In the genomic region with DNA sequence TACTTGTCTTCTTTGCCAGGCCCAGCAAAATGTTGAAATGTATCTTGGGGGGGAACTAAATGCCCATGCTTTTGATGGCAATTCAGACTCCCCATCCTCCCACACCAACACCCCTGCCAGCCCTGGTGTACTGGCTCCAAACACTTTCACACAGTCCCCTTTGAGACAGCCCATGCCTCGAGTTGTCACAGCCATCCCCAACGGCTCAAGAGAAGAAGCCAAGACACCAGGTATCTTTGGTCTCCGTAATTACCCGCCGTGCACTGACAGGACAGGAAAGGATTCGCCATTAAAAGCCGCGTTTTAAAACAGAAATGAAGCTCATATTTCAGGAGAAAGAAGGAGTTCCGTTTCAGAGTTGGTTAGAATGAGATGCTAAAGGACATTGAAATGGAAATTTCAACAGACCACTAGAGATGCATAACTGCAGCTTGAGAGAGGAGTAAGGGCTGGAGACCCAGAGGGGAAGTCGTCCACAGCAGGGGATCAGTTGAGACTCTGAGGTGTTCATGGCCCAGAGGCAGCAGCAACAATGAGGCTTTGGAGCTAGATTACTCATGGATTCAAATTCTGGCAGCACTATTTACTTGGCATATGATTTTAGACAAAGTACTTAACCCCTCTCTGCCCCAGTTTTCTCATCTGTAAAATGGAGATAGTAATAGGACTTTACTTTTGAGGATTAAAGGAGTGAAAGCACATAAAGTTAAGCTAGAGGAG, we compare ENCODE assay signal across 37 cellular contexts.
DNase-seq lines count a peak whose midpoint lies in the region; ATAC-seq, FAIRE-seq and TF ChIP-seq lines count a peak whose summit lies in the region.
"Had no signal": no experiment of that assay in that cellular context is flagged by ENCODE, and none has a peak within 500 bp of the region (broad histone marks: within the 10 kb centered on the region; RNA-seq: fewer than 3 reads in every experiment).

No MANE protein-coding gene starts in this region.

- H2AK5ac ChIP-seq in mesendoderm (ENCODE audit: low read length): no peak overlapping the region

- no peaks in the 10 kb centered on the region for H3K27me3 ChIP-seq in mammary epithelial cell (ENCODE audit: insufficient read depth, low read length)
- H3K27me3 ChIP-seq in K562 (ENCODE audit: control insufficient read depth in 2 of 2, insufficient read depth in 2 of 2, low read length in 2 of 2): peaks cover 5 to 7% of the 10 kb centered on the region in 2 experiments; a peak in 2 of 5 replicates
- H3K27me3 ChIP-seq in mesendoderm (ENCODE audit: insufficient read depth, low read length, poor library complexity): no peaks in the 10 kb centered on the region
- no peaks in the 10 kb centered on the region for H3K27me3 ChIP-seq in GM23248 (replicated peaks; ENCODE audit: insufficient read depth)
- no peaks in the 10 kb centered on the region for H3K27me3 ChIP-seq in BE2C
- H3K27me3 ChIP-seq: hepatocyte, pancreas, upper lobe of right lung had no signal

- H4K8ac ChIP-seq in mesendoderm (ENCODE audit: low read depth, low read length): no peak overlapping the region

- H3K27me3 Mint-ChIP-seq in MCF 10A (ENCODE audit: insufficient read depth, unreplicated experiment): no peaks in the 10 kb centered on the region

- intact Hi-C loops in mammary epithelial cell (cut with micrococcal nuclease): no loop called here
- intact Hi-C loops in MCF 10A (cut with micrococcal nuclease): no loop called here
- intact Hi-C loops in K562 (cut with micrococcal nuclease): no loop called here

- H3K4me1 Mint-ChIP-seq in MCF 10A (ENCODE audit: insufficient read depth, unreplicated experiment): peaks cover 11% of the 10 kb centered on the region
- H3K4me1 Mint-ChIP-seq: activated naive CD4-positive, alpha-beta T cell treated with anti-CD3 and anti-CD28 coated beads, Interleukin-2, amount 50 U/mL, for 24 hours; activated T-helper 17 cell treated with anti-CD3 and anti-CD28 coated beads, Interleukin-2, amount 50 U/mL, for 72 hours; stimulated activated effector memory CD8-positive, alpha-beta T cell treated with anti-CD3 and anti-CD28 coated beads, Interleukin-12 subunit alpha, Interleukin-12 subunit beta, amount 100 ng/mL, for 72 hours had no signal

- no peak overlapping the region for H3K9ac ChIP-seq in mammary epithelial cell (ENCODE audit: insufficient read depth, low read length)
- no peak overlapping the region for H3K9ac ChIP-seq in K562 (ENCODE audit: insufficient read depth in 1 of 2, low read depth in 2 of 2, low read length in 2 of 2)
- no peak overlapping the region for H3K9ac ChIP-seq in mesendoderm (ENCODE audit: low read length)
- H3K9ac ChIP-seq in GM23248: no peak overlapping the region

- H3K36me3 ChIP-seq in mammary epithelial cell (ENCODE audit: insufficient read depth, low read length) (no peaks in the 10 kb centered on the region), K562 (ENCODE audit: control insufficient read depth, insufficient read depth, low read length) (no peaks in the 10 kb centered on the region), mesendoderm (ENCODE audit: control insufficient read depth, insufficient read depth, low read length) (no peaks in the 10 kb centered on the region), GM23248 (ENCODE audit: low read depth) (no peaks in the 10 kb centered on the region), BE2C (no peaks in the 10 kb centered on the region)
- H3K36me3 ChIP-seq: pancreas, upper lobe of right lung had no signal

- H3K4ac ChIP-seq in mesendoderm (ENCODE audit: low read depth, low read length): peak overlapping the region; percentile 41

- peak overlapping the region; percentile 37 for H2BK5ac ChIP-seq in mesendoderm (ENCODE audit: low read length)

- no peaks in the 10 kb centered on the region for H3K9me3 Mint-ChIP-seq in MCF 10A (ENCODE audit: unreplicated experiment)
- H3K9me3 Mint-ChIP-seq: activated CD4-positive, alpha-beta memory T cell treated with anti-CD3 and anti-CD28 coated beads for 36 hours; activated naive CD4-positive, alpha-beta T cell treated with anti-CD3 and anti-CD28 coated beads, Interleukin-2, amount 50 U/mL, for 24 hours; activated T-helper 17 cell treated with anti-CD3 and anti-CD28 coated beads, Interleukin-2, amount 50 U/mL, for 72 hours; CD14-positive monocyte; natural killer cell treated with Interleukin-12 subunit alpha and Interleukin-12 subunit beta and Interleukin-15 and Interleukin-18, amount 100 ng/mL, for 72 hours had no signal

- no peaks in the 10 kb centered on the region for H4K20me1 ChIP-seq in mammary epithelial cell (ENCODE audit: insufficient read depth, low read length)
- H4K20me1 ChIP-seq in K562 (replicated peaks; ENCODE audit: control insufficient read depth, insufficient read depth, low read length): no peaks in the 10 kb centered on the region
- H4K20me1 ChIP-seq in GM23248 (ENCODE audit: insufficient read depth): no peaks in the 10 kb centered on the region

- H3K4me3 Mint-ChIP-seq in MCF 10A (ENCODE audit: unreplicated experiment): no peak overlapping the region
- H3K4me3 Mint-ChIP-seq: activated CD4-positive, alpha-beta memory T cell treated with anti-CD3 and anti-CD28 coated beads for 36 hours; activated naive CD4-positive, alpha-beta T cell treated with anti-CD3 and anti-CD28 coated beads, Interleukin-2, amount 50 U/mL, for 24 hours; activated T-helper 17 cell treated with anti-CD3 and anti-CD28 coated beads, Interleukin-2, amount 50 U/mL, for 72 hours; natural killer cell treated with Interleukin-12 subunit alpha and Interleukin-12 subunit beta and Interleukin-15 and Interleukin-18, amount 100 ng/mL, for 72 hours; stimulated activated effector memory CD8-positive, alpha-beta T cell treated with anti-CD3 and anti-CD28 coated beads, Interleukin-12 subunit alpha, Interleukin-12 subunit beta, amount 100 ng/mL, for 72 hours had no signal

- no peaks in the 10 kb centered on the region for H3F3A ChIP-seq in GM23248 (ENCODE audit: insufficient read depth)

- dilution Hi-C loops in mammary epithelial cell (cut with HindIII; ENCODE audit: low sequenced_read_pairs): no loop called here

- H3K9me1 ChIP-seq in K562 (ENCODE audit: control insufficient read depth, insufficient read depth, low read length): no peaks in the 10 kb centered on the region

- TF ChIP-seq CTCF in mammary epithelial cell (conservative IDR thresholded peaks at IDR 0.05 in 1 of 2, IDR thresholded peaks at IDR 0.05 in 1 of 2; ENCODE audit: extremely low read depth in 1 of 2, insufficient read depth in 1 of 2, low read depth in 1 of 2, low read length in 2 of 2): no peak
- TF ChIP-seq CTCF in MCF 10A (IDR thresholded peaks at IDR 0.05; ENCODE audit: unreplicated experiment): no peak
- TF ChIP-seq CTCF in K562 (IDR thresholded peaks at IDR 0.05 in 2 of 3, conservative IDR thresholded peaks at IDR 0.05 in 1 of 3; ENCODE audit: insufficient read depth in 2 of 3, low read depth in 1 of 3, low read length in 3 of 3): no peak
- no peak for TF ChIP-seq CTCF in BE2C (IDR thresholded peaks at IDR 0.05; ENCODE audit: low read depth, low read length)

- FAIRE-seq in K562 (lab: Jason Lieb, UNC): no peak
- FAIRE-seq: bronchial epithelial cell, GM12891, keratinocyte, pancreas, TTC549 had no signal

- TF ChIP-seq POLR2A in K562 (conservative IDR thresholded peaks at IDR 0.05): no peak

- H3K36me3 Mint-ChIP-seq in MCF 10A (ENCODE audit: insufficient read depth, unreplicated experiment): no peaks in the 10 kb centered on the region
- H3K36me3 Mint-ChIP-seq: activated CD4-positive, alpha-beta memory T cell treated with anti-CD3 and anti-CD28 coated beads for 36 hours; activated naive CD4-positive, alpha-beta T cell treated with anti-CD3 and anti-CD28 coated beads, Interleukin-2, amount 50 U/mL, for 24 hours; CD14-positive monocyte; natural killer cell treated with Interleukin-12 subunit alpha and Interleukin-12 subunit beta and Interleukin-15 and Interleukin-18, amount 100 ng/mL, for 72 hours; stimulated activated effector memory CD8-positive, alpha-beta T cell treated with anti-CD3 and anti-CD28 coated beads, Interleukin-12 subunit alpha, Interleukin-12 subunit beta, amount 100 ng/mL, for 72 hours had no signal

- in situ Hi-C loops in mammary epithelial cell (cut with MboI; ENCODE audit: low sequenced_read_pairs in 2 of 2) (no loop called here), K562 (cut with MboI) (no loop called here), GM23248 (cut with MboI) (no loop called here)

- 96% methylated on average over 9 of the region's 10 CpGs for WGBS in mammary epithelial cell (ENCODE audit: low coverage, missing lambda C conversion rate)
- WGBS in K562 (ENCODE audit: insufficient coverage, low coverage, missing lambda C conversion rate): 20% methylated on average over 10 of the region's 10 CpGs
- no CpG with 5 or more reads among the region's 10 CpGs for WGBS in mesendoderm (ENCODE audit: extremely low coverage, insufficient coverage, low lambda C conversion rate)
- WGBS in GM23248 (ENCODE audit: low coverage in 1 of 2, low lambda C conversion rate in 2 of 2, missing lambda C conversion rate in 2 of 2), 2 experiments: 47 to 48% methylated on average over 10 of the region's 10 CpGs

- TF ChIP-seq EP300 in K562 (IDR thresholded peaks at IDR 0.05; ENCODE audit: low read length): no peak

- BruUV-seq in mammary epithelial cell (replicated peaks; lab: Mats Ljungman, UMichigan) (no TSS peak), MCF 10A (replicated peaks; lab: Mats Ljungman, UMichigan) (no TSS peak), K562 (replicated peaks; lab: Mats Ljungman, UMichigan) (no TSS peak)

- peak; percentile 20; the same call in 1 of the 3 replicates for ATAC-seq in K562
- ATAC-seq: activated T-helper 17 cell treated with anti-CD3 and anti-CD28 coated beads, Interleukin-2, amount 50 U/mL, for 72 hours; left ventricle myocardium superior; mucosa of descending colon; natural killer cell treated with Interleukin-12 subunit alpha and Interleukin-12 subunit beta and Interleukin-15 and Interleukin-18, amount 100 ng/mL, for 72 hours; right cardiac atrium; stimulated activated effector memory CD8-positive, alpha-beta T cell treated with anti-CD3 and anti-CD28 coated beads, Interleukin-12 subunit alpha, Interleukin-12 subunit beta, amount 100 ng/mL, for 72 hours; upper lobe of right lung had no signal

- no peak for TF ChIP-seq RAD21 in K562 (CRISPR knock-in tag; conservative IDR thresholded peaks at IDR 0.05 in 1 of 2, IDR thresholded peaks at IDR 0.05 in 1 of 2)

- H3K27ac ChIP-seq in mammary epithelial cell (ENCODE audit: insufficient read depth, low read depth, low read length): peak overlapping the region; percentile 35
- no peak overlapping the region for H3K27ac ChIP-seq in K562 (ENCODE audit: extremely low read depth, low read depth, low read length)
- peak overlapping the region; percentile 85 for H3K27ac ChIP-seq in mesendoderm (ENCODE audit: low read depth, low read length)
- H3K27ac ChIP-seq in GM23248: no peak overlapping the region
- H3K27ac ChIP-seq: 22Rv1, hepatocyte, pancreas, upper lobe of right lung had no signal

- H3K4me2 ChIP-seq in mammary epithelial cell (ENCODE audit: insufficient read depth, low read depth, low read length) (no peak overlapping the region), K562 (ENCODE audit: insufficient read depth, low read length) (no peak overlapping the region), mesendoderm (ENCODE audit: low read length) (no peak overlapping the region), GM23248 (ENCODE audit: unreplicated experiment) (no peak overlapping the region)
- H3K4me2 ChIP-seq: hepatocyte had no signal

- H3K4me1 ChIP-seq in mammary epithelial cell (ENCODE audit: insufficient read depth, low read length) (peaks cover 25% of the 10 kb centered on the region), K562 (replicated peaks in 1 of 2; ENCODE audit: control insufficient read depth in 2 of 2, insufficient read depth in 2 of 2, low read length in 2 of 2) (peaks cover 0 to 13% of the 10 kb centered on the region in 2 experiments; a peak in 3 of 5 replicates), mesendoderm (ENCODE audit: control insufficient read depth, low read depth, low read length) (peaks cover 11% of the 10 kb centered on the region), GM23248 (ENCODE audit: insufficient read depth) (peaks cover 3% of the 10 kb centered on the region; the same call in 1 of the 2 replicates), BE2C (peaks cover 6% of the 10 kb centered on the region)
- H3K4me1 ChIP-seq: pancreas, upper lobe of right lung had no signal

- POLR2A ChIA-PET in MCF 10A (lab: Yijun Ruan, JAX) (interaction anchor here (1.9 to 2.9 kb wide), 2 partner anchors 63 to 137 kb away, joined by 7 to 17 read pairs; no protein-coding TSS in a partner anchor), K562 (lab: Yijun Ruan, JAX) (interaction anchor here (0.6 to 1.2 kb wide), 4 partner anchors 8 to 407 kb away, joined by 3 read pairs; no protein-coding TSS in a partner anchor)

- H3K4me3 ChIP-seq in mammary epithelial cell (replicated peaks in 1 of 3; ENCODE audit: insufficient read depth in 1 of 3, low read depth in 2 of 3, low read length in 3 of 3) (no peak overlapping the region), K562 (no peak overlapping the region), mesendoderm (ENCODE audit: low read length) (no peak overlapping the region), GM23248 (no peak overlapping the region), BE2C (ENCODE audit: low read depth, low read length) (no peak overlapping the region)
- H3K4me3 ChIP-seq: hepatocyte, mucosa of descending colon, pancreas, upper lobe of right lung had no signal

- H2BK15ac ChIP-seq in mesendoderm (replicated peaks; ENCODE audit: low read depth): peak overlapping the region; percentile 23

- H2AFZ ChIP-seq in mammary epithelial cell (ENCODE audit: low read depth, low read length) (no peak overlapping the region), K562 (ENCODE audit: low read depth, low read length) (peak overlapping the region; percentile 29; the same call in 1 of the 2 replicates), GM23248 (no peak overlapping the region)
- H2AFZ ChIP-seq: hepatocyte had no signal

- H3K18ac ChIP-seq in mesendoderm (ENCODE audit: low read length): peak overlapping the region; percentile 40

- H3K79me2 ChIP-seq in mammary epithelial cell (ENCODE audit: insufficient read depth, low read length) (no peaks in the 10 kb centered on the region), K562 (ENCODE audit: control insufficient read depth, insufficient read depth, low read length) (no peaks in the 10 kb centered on the region), mesendoderm (ENCODE audit: control insufficient read depth, insufficient read depth, low read length) (no peaks in the 10 kb centered on the region), GM23248 (ENCODE audit: insufficient read depth) (no peaks in the 10 kb centered on the region)
- H3K79me2 ChIP-seq: hepatocyte had no signal

- H3K23ac ChIP-seq in mesendoderm (ENCODE audit: low read length): no peak overlapping the region

- CTCF ChIA-PET in mammary epithelial cell (lab: Charles Lee; ENCODE audit: low non-redundant PET) (interaction anchor here (0.5 kb wide), 1 partner anchor 205 kb away, joined by 3 read pairs; no protein-coding TSS in a partner anchor), MCF 10A (lab: Yijun Ruan, JAX) (interaction anchor here (0.5 to 1.6 kb wide), 9 partner anchors 8 to 1604 kb away, joined by 3 to 5 read pairs (median 4); no protein-coding TSS in a partner anchor), K562 (lab: Yijun Ruan, JAX; ENCODE audit: low intra/inter-chr PET ratio) (no interaction called here)

- no peaks in the 10 kb centered on the region for H3K9me3 ChIP-seq in mammary epithelial cell (replicated peaks; ENCODE audit: insufficient read depth, low read length)
- H3K9me3 ChIP-seq in K562 (replicated peaks; ENCODE audit: control insufficient read depth, insufficient read depth, low read depth, low read length): no peaks in the 10 kb centered on the region
- H3K9me3 ChIP-seq in GM23248 (ENCODE audit: low read depth): no peaks in the 10 kb centered on the region
- no peaks in the 10 kb centered on the region for H3K9me3 ChIP-seq in BE2C
- H3K9me3 ChIP-seq: mucosa of descending colon, pancreas, upper lobe of right lung had no signal

- no peaks in the 10 kb centered on the region for H3K9me2 ChIP-seq in GM23248 (ENCODE audit: insufficient read depth)

- H3K79me1 ChIP-seq in mesendoderm (ENCODE audit: low read length): no peaks in the 10 kb centered on the region

- peak overlapping the region; percentile 3 for H2BK120ac ChIP-seq in mesendoderm (ENCODE audit: low read depth, low read length)

- peak overlapping the region; percentile 45 for H3K56ac ChIP-seq in mesendoderm (ENCODE audit: low read length)

- no peak overlapping the region for H3K27ac Mint-ChIP-seq in MCF 10A (ENCODE audit: low read depth, unreplicated experiment)
- H3K27ac Mint-ChIP-seq: activated CD4-positive, alpha-beta memory T cell treated with anti-CD3 and anti-CD28 coated beads for 36 hours; activated naive CD4-positive, alpha-beta T cell treated with anti-CD3 and anti-CD28 coated beads, Interleukin-2, amount 50 U/mL, for 24 hours; activated T-helper 17 cell treated with anti-CD3 and anti-CD28 coated beads, Interleukin-2, amount 50 U/mL, for 72 hours; CD14-positive monocyte; natural killer cell treated with Interleukin-12 subunit alpha and Interleukin-12 subunit beta and Interleukin-15 and Interleukin-18, amount 100 ng/mL, for 72 hours; stimulated activated effector memory CD8-positive, alpha-beta T cell treated with anti-CD3 and anti-CD28 coated beads, Interleukin-12 subunit alpha, Interleukin-12 subunit beta, amount 100 ng/mL, for 72 hours had no signal

- H4K5ac ChIP-seq in mesendoderm (ENCODE audit: low read length): no peak overlapping the region

- no peak for DNase-seq in mammary epithelial cell
- DNase-seq in MCF 10A (ENCODE audit: unreplicated experiment): no peak
- no peak for DNase-seq in K562 (ENCODE audit: extremely low read depth in 1 of 4, low spot score in 3 of 4)
- DNase-seq in mesendoderm: peak; percentile 85
- no peak for DNase-seq in HuH-7 (ENCODE audit: low spot score)
- DNase-seq in GM23248: no peak
- DNase-seq in BE2C: no peak
- DNase-seq in LoVo (ENCODE audit: low spot score): no peak
- DNase-seq: activated CD4-positive, alpha-beta memory T cell treated with anti-CD3 and anti-CD28 coated beads for 36 hours; activated CD4-positive, CD25-positive, alpha-beta regulatory T cell treated with anti-CD3 and anti-CD28 coated beads, Interleukin-2, amount 50 U/mL, for 72 hours; activated CD8-positive, alpha-beta memory T cell treated with anti-CD3 and anti-CD28 coated beads, Interleukin-2, amount 50 U/mL, for 48 hours; DND-41; effector CD8-positive, alpha-beta T cell; foreskin melanocyte; left ventricle myocardium superior; mucosa of descending colon; NCI-H1105; NCI-H187 treated with DMSO at 0.1 percent for 48 hours; NCI-H526; pancreas; right cardiac atrium; RPMI8226; stimulated activated CD4-positive, alpha-beta T cell treated with anti-CD3 and anti-CD28 coated beads, Interleukin-12 subunit alpha, Interleukin-12 subunit beta, amount 100 ng/mL, for 4 hours; stimulated activated CD4-positive, alpha-beta T cell treated with anti-CD3 and anti-CD28 coated beads, Interleukin-4, amount 100 ng/mL, for 1 hour; substantia nigra; upper lobe of right lung had no signal

Comparison
In these comparisons a context has a peak if more than half of its experiments do, and no peak if none do; other contexts are left out.
1. H3K27ac ChIP-seq: peak in mammary epithelial cell (single experiment) and mesendoderm (single experiment); none in K562 (single experiment) and GM23248 (single experiment).